In genomic region chr5:128202320-128202719, GRCh38 we compare ENCODE assay signal across 20 cellular contexts.
"Had no signal": no experiment of that assay in that cellular context is flagged by ENCODE, and none has a peak within 500 bp of the region (broad histone marks: within the 10 kb centered on the region; RNA-seq: fewer than 3 reads in every experiment).

No MANE protein-coding gene starts in this region.

- DNase-seq: effector CD4-positive, alpha-beta T cell; endodermal cell; erythroblast; foreskin melanocyte; head of caudate nucleus; mammary epithelial cell; naive thymus-derived CD8-positive, alpha-beta T cell; posterior cingulate gyrus; stimulated activated CD4-positive, alpha-beta T cell treated with anti-CD3 and anti-CD28 coated beads, Interleukin-4, amount 100 ng/mL, for 1 hour; stimulated activated CD8-positive, alpha-beta memory T cell treated with anti-CD3 and anti-CD28 coated beads, Interleukin-4, amount 100 ng/mL, for 48 hours; stimulated activated naive CD8-positive, alpha-beta T cell treated with anti-CD3 and anti-CD28 coated beads, Interleukin-15, Interleukin-2, amounts not matched to agents 100 U/mL and 50 U/mL, for 24 hours; thyroid gland had no signal

- H3K9me3 Mint-ChIP-seq: naive thymus-derived CD8-positive, alpha-beta T cell; stimulated activated effector memory CD8-positive, alpha-beta T cell treated with anti-CD3 and anti-CD28 coated beads, Interleukin-12 subunit alpha, Interleukin-12 subunit beta, amount 100 ng/mL, for 72 hours; type B pancreatic cell had no signal

- FAIRE-seq: endothelial cell of umbilical vein, urothelium cell line had no signal

- H3K79me2 ChIP-seq: hepatocyte had no signal

- H3K4me3 ChIP-seq: hepatocyte, suprapubic skin, thyroid gland had no signal

- H3K36me3 Mint-ChIP-seq: naive thymus-derived CD8-positive, alpha-beta T cell; stimulated activated effector memory CD8-positive, alpha-beta T cell treated with anti-CD3 and anti-CD28 coated beads, Interleukin-12 subunit alpha, Interleukin-12 subunit beta, amount 100 ng/mL, for 72 hours had no signal

- H3K27ac Mint-ChIP-seq: endodermal cell; stimulated activated effector memory CD8-positive, alpha-beta T cell treated with anti-CD3 and anti-CD28 coated beads, Interleukin-12 subunit alpha, Interleukin-12 subunit beta, amount 100 ng/mL, for 72 hours had no signal

- H3K9me3 ChIP-seq: neutrophil, suprapubic skin, thyroid gland had no signal

- ATAC-seq: stimulated activated effector memory CD8-positive, alpha-beta T cell treated with anti-CD3 and anti-CD28 coated beads, Interleukin-12 subunit alpha, Interleukin-12 subunit beta, amount 100 ng/mL, for 72 hours; stimulated activated naive CD8-positive, alpha-beta T cell treated with anti-CD3 and anti-CD28 coated beads, Interleukin-15, Interleukin-2, amounts not matched to agents 100 U/mL and 50 U/mL, for 24 hours had no signal

- H3K27me3 ChIP-seq: hepatocyte, thyroid gland had no signal

- H3K27ac ChIP-seq: coronary artery, hepatocyte, neutrophil, suprapubic skin, thyroid gland had no signal

- H3K4me3 Mint-ChIP-seq: endodermal cell; stimulated activated effector memory CD8-positive, alpha-beta T cell treated with anti-CD3 and anti-CD28 coated beads, Interleukin-12 subunit alpha, Interleukin-12 subunit beta, amount 100 ng/mL, for 72 hours; type B pancreatic cell had no signal

- H3K36me3 ChIP-seq: neutrophil, suprapubic skin, thyroid gland had no signal
